Comparison of ENCODE assay signal across 18 cellular contexts in the genomic region with DNA sequence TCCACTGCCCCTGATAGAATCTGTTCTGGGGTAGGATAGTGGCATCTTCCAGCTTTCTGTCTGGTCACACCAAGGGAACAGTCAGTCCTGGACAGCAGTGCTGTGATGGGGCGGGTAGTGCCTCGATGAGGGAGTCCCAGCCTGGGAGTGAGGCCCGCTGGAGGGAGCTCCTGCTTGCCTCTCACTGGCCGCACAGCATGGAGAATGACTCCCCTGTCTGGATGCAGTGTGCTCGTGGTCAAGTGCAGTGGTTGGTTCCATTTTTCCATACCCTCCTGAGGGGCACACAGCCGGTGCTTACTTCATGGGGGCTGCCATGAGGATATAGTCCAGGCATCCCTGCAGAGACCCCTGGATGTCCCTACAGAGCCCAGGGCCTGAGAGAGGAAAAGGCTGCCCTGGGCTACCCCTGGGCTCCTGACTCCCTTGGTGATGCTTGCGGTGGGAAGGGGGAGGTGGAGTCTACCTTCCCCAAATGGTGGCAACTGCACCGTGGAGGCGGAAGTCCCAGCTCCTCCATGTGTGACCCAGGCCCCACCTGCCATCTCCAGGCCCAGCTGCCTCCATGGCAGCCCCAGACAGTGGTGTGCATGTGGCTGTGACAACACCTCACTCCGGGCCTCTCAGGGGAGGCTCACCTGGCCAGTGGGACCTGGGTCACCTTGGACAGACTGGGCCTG.
"Had no signal": no experiment of that assay in that cellular context is flagged by ENCODE, and none has a peak within 500 bp of the region (broad histone marks: within the 10 kb centered on the region; RNA-seq: fewer than 3 reads in every experiment).

No MANE protein-coding gene starts in this region.

- FAIRE-seq: frontal cortex had no signal

- H3K79me2 ChIP-seq: parathyroid adenoma had no signal

- ATAC-seq: esophagus mucosa, heart left ventricle, mucosa of descending colon had no signal

- H3K27ac ChIP-seq: coronary artery, dorsolateral prefrontal cortex, heart left ventricle, neural progenitor cell, parathyroid adenoma, psoas muscle, uterus had no signal

- H3K9me3 ChIP-seq: heart left ventricle, mucosa of descending colon, psoas muscle, uterus had no signal

- H2AFZ ChIP-seq: neural progenitor cell, parathyroid adenoma had no signal

- H3K27me3 ChIP-seq: dorsolateral prefrontal cortex, heart left ventricle, neural progenitor cell, uterus had no signal

- DNase-seq: dorsolateral prefrontal cortex; effector CD8-positive, alpha-beta T cell; heart left ventricle; hippocampal formation; mammary epithelial cell; mucosa of descending colon; occipital lobe; retina; stimulated activated CD4-positive, alpha-beta T cell treated with anti-CD3 and anti-CD28 coated beads, Interleukin-2, amount 100 ng/mL, for 48 hours; stimulated activated naive CD4-positive, alpha-beta T cell treated with Interleukin-2 at 50 U/mL for 16 hours; uterus had no signal

- H3K4me1 ChIP-seq: heart left ventricle, uterus had no signal

- H3K4me2 ChIP-seq: neural progenitor cell, smooth muscle cell had no signal

- H3K9ac ChIP-seq: neural progenitor cell, parathyroid adenoma had no signal

- H3K4me3 ChIP-seq: coronary artery, dorsolateral prefrontal cortex, heart left ventricle, mucosa of descending colon, neural progenitor cell, psoas muscle, smooth muscle cell, uterus had no signal

- H3K36me3 ChIP-seq: heart left ventricle, neural progenitor cell, uterus had no signal
